12 cellular contexts compared by ENCODE assay signal in the genomic region with DNA sequence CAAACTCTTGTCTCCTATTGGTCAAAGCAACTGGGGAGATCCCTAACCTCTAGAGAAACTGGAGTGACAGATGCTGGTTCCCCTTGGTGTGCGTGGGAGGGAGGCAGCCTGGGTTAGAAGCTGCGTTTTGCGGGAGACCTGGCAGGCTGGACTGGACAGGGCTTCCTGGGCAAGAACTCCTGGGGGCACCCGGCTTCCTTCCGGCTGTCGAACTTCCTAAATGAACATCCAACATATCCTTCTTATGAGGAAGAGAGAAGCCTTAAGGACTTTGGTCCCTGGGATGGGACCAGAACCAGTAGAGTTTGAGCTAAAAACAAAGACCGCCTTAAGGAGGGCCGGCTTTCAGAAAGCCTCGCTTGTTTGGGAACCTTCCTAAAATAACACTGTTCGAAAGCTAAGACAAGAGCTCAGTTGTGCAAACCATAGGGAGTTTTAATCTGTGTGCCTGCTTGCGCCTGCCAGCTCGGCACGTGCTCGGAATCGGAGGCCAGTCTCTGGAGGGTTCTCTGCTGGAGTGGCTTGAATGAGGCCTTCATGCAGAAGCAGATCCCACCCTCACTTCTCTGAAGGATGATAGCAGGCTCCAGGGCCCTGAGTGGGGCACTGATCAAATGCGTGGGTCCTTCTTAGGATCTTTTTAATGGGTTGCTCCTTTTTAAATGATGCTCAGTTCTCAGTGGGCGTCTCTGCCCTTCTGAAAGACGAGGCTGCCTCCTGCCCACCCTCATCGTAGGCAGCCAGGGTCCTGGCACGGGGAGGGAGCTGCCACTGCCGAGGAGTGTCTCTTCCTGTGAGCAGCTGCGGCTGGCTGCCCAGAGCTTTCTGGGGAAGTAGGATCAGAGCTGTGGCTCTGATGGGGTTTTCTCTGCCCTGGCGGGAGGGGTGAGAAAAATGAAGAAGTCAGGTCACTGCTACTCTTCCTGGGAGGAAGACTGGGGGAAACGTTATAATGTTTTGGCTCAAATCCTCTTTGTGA. TPM values are rescaled to one million over a fixed set of nuclear protein-coding genes. Genes with fewer than 3 reads are reported as not detected.
DNase-seq lines count a peak whose midpoint lies in the region; ATAC-seq and TF ChIP-seq lines count a peak whose summit lies in the region.
"Had no signal": no experiment of that assay in that cellular context is flagged by ENCODE, and none has a peak within 500 bp of the region (broad histone marks: within the 10 kb centered on the region; RNA-seq: fewer than 3 reads in every experiment).

No MANE protein-coding gene starts in this region.

- ATAC-seq in Right ventricle myocardium inferior, result peak; percentile 86
- peak; percentile 52 for ATAC-seq in lower lobe of right lung
- ATAC-seq in upper lobe of right lung, result peak; percentile 73
- ATAC-seq in HG03342 (IDR thresholded peaks at IDR 0.05; ENCODE audit: unreplicated experiment), result no peak
- ATAC-seq in HG03196 (IDR thresholded peaks at IDR 0.05; ENCODE audit: unreplicated experiment), result no peak

- H3K4me1 ChIP-seq in lower lobe of right lung (peaks cover 32% of the 10 kb centered on the region), upper lobe of right lung (peaks cover 24% of the 10 kb centered on the region)
- H3K4me1 ChIP-seq: psoas muscle had no signal

- no peak overlapping the region for H3K4me3 ChIP-seq in cardiac fibroblast (replicated peaks in 1 of 2; ENCODE audit: low read depth in 2 of 2, low read length in 2 of 2)
- H3K4me3 ChIP-seq in lower lobe of right lung, result no peak overlapping the region
- H3K4me3 ChIP-seq in upper lobe of right lung, result no peak overlapping the region
- H3K4me3 ChIP-seq: psoas muscle, SK-N-MC had no signal

- H3K9me3 ChIP-seq in lower lobe of right lung, result no peaks in the 10 kb centered on the region
- no peaks in the 10 kb centered on the region for H3K9me3 ChIP-seq in upper lobe of right lung
- H3K9me3 ChIP-seq: psoas muscle had no signal

- H3K27ac ChIP-seq in lower lobe of right lung, result no peak overlapping the region
- H3K27ac ChIP-seq in upper lobe of right lung, result no peak overlapping the region
- H3K27ac ChIP-seq: psoas muscle, SK-N-MC had no signal

- no peaks in the 10 kb centered on the region for H3K36me3 ChIP-seq in lower lobe of right lung
- no peaks in the 10 kb centered on the region for H3K36me3 ChIP-seq in upper lobe of right lung

- H3K27me3 ChIP-seq in lower lobe of right lung (ENCODE audit: low read depth) (peaks cover 23% of the 10 kb centered on the region), upper lobe of right lung (peaks cover 13% of the 10 kb centered on the region)

- intact Hi-C loops in Right ventricle myocardium inferior (cut with DNase I), result no loop called here
- intact Hi-C loops in cardiac septum (cut with DNase I), result no loop called here
- intact Hi-C loops in lower lobe of right lung (cut with DNase I), result no loop called here
- intact Hi-C loops in upper lobe of right lung (cut with DNase I), result no loop called here

- no peak for TF ChIP-seq CTCF in cardiac fibroblast (IDR thresholded peaks at IDR 0.05; ENCODE audit: low read depth, low read length)
- TF ChIP-seq CTCF in lower lobe of right lung (IDR thresholded peaks at IDR 0.05), result no peak
- no peak for TF ChIP-seq CTCF in upper lobe of right lung (IDR thresholded peaks at IDR 0.05)

- DNase-seq in Right ventricle myocardium inferior (ENCODE audit: missing footprints) (peak; percentile 85), cardiac septum (ENCODE audit: low spot score) (no peak), cardiac fibroblast (ENCODE audit: low read depth in 2 of 2) (peak; percentile 19 to 82), lower lobe of right lung (no peak), upper lobe of right lung (peak; percentile 67)
- DNase-seq in activated CD4-positive, alpha-beta T cell treated with anti-CD3 and anti-CD28 coated beads for 1 hour, result no peak
- DNase-seq: psoas muscle had no signal

RNA-seq across cellular contexts. Expression of gene BEGAIN, which starts 30.8 kb away (rescaled TPM):
- total RNA-seq in Right ventricle myocardium inferior (0.68 TPM), cardiac septum (1.2 TPM), lower lobe of right lung (1.3 TPM), upper lobe of right lung (1.5 TPM)
- total RNA-seq: glomerular endothelial cell, LHCN-M2 had no signal

Comparison
In these comparisons a context has a peak if more than half of its experiments do, and no peak if none do; other contexts are left out.
1. DNase-seq: peak in Right ventricle myocardium inferior (single experiment), cardiac fibroblast (2 of 2) and upper lobe of right lung (single experiment); none in cardiac septum (single experiment), lower lobe of right lung (single experiment) and activated CD4-positive, alpha-beta T cell treated with anti-CD3 and anti-CD28 coated beads for 1 hour (single experiment).
2. ATAC-seq: peak in Right ventricle myocardium inferior (single experiment), lower lobe of right lung (2 of 2) and upper lobe of right lung (single experiment); none in HG03342 (single experiment) and HG03196 (single experiment).